In genomic region chr17:39867084-39867890, GRCh38 we compare ENCODE assay signal across 8 cellular contexts. TPM values are rescaled to one million over a fixed set of nuclear protein-coding genes. Genes with fewer than 3 reads are reported as not detected.
DNase-seq lines count a peak whose midpoint lies in the region; ATAC-seq and TF ChIP-seq lines count a peak whose summit lies in the region.

No MANE protein-coding gene starts in this region.

- peak; percentile 57 for ATAC-seq in HG03159 (IDR thresholded peaks at IDR 0.05; ENCODE audit: unreplicated experiment)

- H3K36me3 Mint-ChIP-seq in activated T-cell treated with anti-CD3 and anti-CD28 coated beads, Interleukin-2, amount 50 U/mL, for 24 hours (ENCODE audit: low read depth) = peaks cover 18% of the 10 kb centered on the region

- peak overlapping the region; percentile 96 for H3K27ac Mint-ChIP-seq in activated T-cell treated with anti-CD3 and anti-CD28 coated beads, Interleukin-2, amount 50 U/mL, for 24 hours

- peak overlapping the region; percentile 62 for H3K4me3 Mint-ChIP-seq in activated T-cell treated with anti-CD3 and anti-CD28 coated beads, Interleukin-2, amount 50 U/mL, for 24 hours

- peak; percentile 40 for TF ChIP-seq POLR2A in GM19193 (IDR thresholded peaks at IDR 0.05; ENCODE audit: extremely low read depth, insufficient read depth, insufficient read length)

- peaks cover 48% of the 10 kb centered on the region for H3K4me1 Mint-ChIP-seq in activated T-cell treated with anti-CD3 and anti-CD28 coated beads, Interleukin-2, amount 50 U/mL, for 24 hours (ENCODE audit: low read depth)

- no peaks in the 10 kb centered on the region for H3K9me3 Mint-ChIP-seq in activated T-cell treated with anti-CD3 and anti-CD28 coated beads, Interleukin-2, amount 50 U/mL, for 24 hours

- DNase-seq in activated T-cell treated with anti-CD3 and anti-CD28 coated beads, Interleukin-2, amount 50 U/mL, for 24 hours = peak; percentile 71
- DNase-seq in stimulated activated CD4-positive, alpha-beta T cell treated with anti-CD3 and anti-CD28 coated beads, TNF-alpha, amount 100 ng/mL, for 48 hours (ENCODE audit: low read depth in 3 of 3) = peak in 2 of 3 donors; percentile 44 to 50
- no peak for DNase-seq in nucleus accumbens (lab: John Stamatoyannopoulos, UW)
- DNase-seq in A172 (ENCODE audit: low spot score) = no peak
- DNase-seq in DMS79 treated with DMSO at 0.1 percent for 48 hours (lab: John Stamatoyannopoulos, UW) = no peak
- no peak for DNase-seq in SHP77 treated with DMSO at 0.1 percent for 48 hours (lab: John Stamatoyannopoulos, UW)

- no peaks in the 10 kb centered on the region for H3K27me3 Mint-ChIP-seq in activated T-cell treated with anti-CD3 and anti-CD28 coated beads, Interleukin-2, amount 50 U/mL, for 24 hours

RNA-seq across cellular contexts. Expression of gene ZPBP2, which starts 0.7 kb away (rescaled TPM):
- total RNA-seq in A172 (2014; rRNA removed; shearing (Covaris generic)) = not detected in 2 replicates

RNA-seq across cellular contexts. Expression of gene IKZF3, which starts 3.2 kb away (rescaled TPM):
- total RNA-seq in A172 (2014; rRNA removed; shearing (Covaris generic)) = not detected in 2 replicates

RNA-seq across cellular contexts. Expression of gene GSDMB, which starts 51.1 kb away (rescaled TPM):
- 1.6 and 1.9 TPM in 2 replicates for total RNA-seq in A172 (2014; rRNA removed; shearing (Covaris generic))

Comparison
In these comparisons a context has a peak if more than half of its experiments do, and no peak if none do; other contexts are left out.
1. DNase-seq: peak in activated T-cell treated with anti-CD3 and anti-CD28 coated beads, Interleukin-2, amount 50 U/mL, for 24 hours (single experiment) and stimulated activated CD4-positive, alpha-beta T cell treated with anti-CD3 and anti-CD28 coated beads, TNF-alpha, amount 100 ng/mL, for 48 hours (2 of 3); none in nucleus accumbens (0 of 56), A172 (single experiment), DMS79 treated with DMSO at 0.1 percent for 48 hours (single experiment) and SHP77 treated with DMSO at 0.1 percent for 48 hours (single experiment).